In the genomic region with DNA sequence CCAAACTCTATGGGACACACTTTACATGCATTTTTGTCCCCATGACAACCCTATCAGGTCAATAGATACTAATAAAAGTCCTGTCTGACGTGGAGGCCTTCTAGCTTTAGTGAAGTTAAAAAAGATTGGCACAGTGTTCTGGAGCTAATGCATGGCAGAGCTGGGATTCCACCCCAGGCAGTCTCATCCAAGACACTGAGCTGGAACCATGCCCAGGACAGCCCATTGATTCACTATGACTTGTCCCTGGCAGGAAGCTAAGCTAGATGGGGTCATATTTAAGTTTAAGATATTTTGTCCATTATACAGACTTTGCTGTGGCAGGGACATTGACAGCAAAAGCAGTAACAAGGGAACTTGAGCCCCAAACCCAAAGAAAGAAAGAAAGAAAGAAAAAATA, we compare ENCODE assay signal across 17 cellular contexts. TPM values are rescaled to one million over a fixed set of nuclear protein-coding genes. Genes with fewer than 3 reads are reported as not detected.
DNase-seq lines count a peak whose midpoint lies in the region; ATAC-seq and TF ChIP-seq lines count a peak whose summit lies in the region.
"Had no signal": no experiment of that assay in that cellular context is flagged by ENCODE, and none has a peak within 500 bp of the region (broad histone marks: within the 10 kb centered on the region; RNA-seq: fewer than 3 reads in every experiment).

No MANE protein-coding gene starts in this region.

- peaks cover 0 to 3% (median 0%) of the 10 kb centered on the region in 4 donors for H3K4me1 ChIP-seq in right lobe of liver
- H3K4me1 ChIP-seq: left lung had no signal

- no peak overlapping the region for H3K27ac Mint-ChIP-seq in activated T-cell treated with anti-CD3 and anti-CD28 coated beads, Interleukin-2, amount 50 U/mL, for 24 hours
- H3K27ac Mint-ChIP-seq: activated naive CD8-positive, alpha-beta T cell treated with anti-CD3 and anti-CD28 coated beads, Interleukin-2, amount 50 U/mL, for 24 hours had no signal

- H3K9me3 Mint-ChIP-seq in activated T-cell treated with anti-CD3 and anti-CD28 coated beads, Interleukin-2, amount 50 U/mL, for 24 hours, result peaks cover 5% of the 10 kb centered on the region

- peak; percentile 77 to 96 (median 85) for ATAC-seq in right lobe of liver
- no peak for ATAC-seq in HG02759 (IDR thresholded peaks at IDR 0.05; ENCODE audit: unreplicated experiment)
- ATAC-seq in GM21381 (IDR thresholded peaks at IDR 0.05; ENCODE audit: unreplicated experiment), result no peak
- ATAC-seq: activated naive CD8-positive, alpha-beta T cell treated with anti-CD3 and anti-CD28 coated beads, Interleukin-2, amount 50 U/mL, for 24 hours; left lung had no signal

- DNase-seq in EH (ENCODE audit: low read depth) (peak; percentile 87), NCI-H2029 (lab: John Stamatoyannopoulos, UW) (peak; percentile 33), cardiac fibroblast (ENCODE audit: low read depth in 2 of 2) (peak; percentile 52 to 90), right lobe of liver (peak; percentile 69 to 83 (median 79)), superior temporal gyrus (ENCODE audit: extremely low spot score) (no peak)
- no peak for DNase-seq in activated T-cell treated with anti-CD3 and anti-CD28 coated beads, Interleukin-2, amount 50 U/mL, for 24 hours
- DNase-seq: activated CD8-positive, alpha-beta memory T cell treated with anti-CD3 and anti-CD28 coated beads for 24 hours; activated naive CD8-positive, alpha-beta T cell treated with anti-CD3 and anti-CD28 coated beads, Interleukin-2, amount 50 U/mL, for 24 hours; DND-41; erythroblast; KG1; left lung; ovary had no signal

- TF ChIP-seq POLR2A in right lobe of liver (IDR thresholded peaks at IDR 0.05), result no peak

- 21% methylated on average over 1 of the region's 1 CpG for WGBS in right lobe of liver (ENCODE audit: insufficient coverage, low coverage, low lambda C conversion rate, missing lambda C conversion rate)

- H3K36me3 Mint-ChIP-seq in activated T-cell treated with anti-CD3 and anti-CD28 coated beads, Interleukin-2, amount 50 U/mL, for 24 hours (ENCODE audit: low read depth), result no peaks in the 10 kb centered on the region

- H3K27me3 ChIP-seq in right lobe of liver, result no peaks in the 10 kb centered on the region
- H3K27me3 ChIP-seq: ovary had no signal

- H3K4me3 ChIP-seq in cardiac fibroblast (replicated peaks in 1 of 2; ENCODE audit: low read depth in 2 of 2, low read length in 2 of 2) (no peak overlapping the region), right lobe of liver (no peak overlapping the region)
- H3K4me3 ChIP-seq: left lung, ovary, thoracic aorta had no signal

- H3K36me3 ChIP-seq in right lobe of liver, result no peaks in the 10 kb centered on the region
- H3K36me3 ChIP-seq: left lung, ovary, thoracic aorta had no signal

- no peak overlapping the region for H3K27ac ChIP-seq in right lobe of liver
- H3K27ac ChIP-seq: left lung, ovary, thoracic aorta had no signal

- TF ChIP-seq CTCF in cardiac fibroblast (IDR thresholded peaks at IDR 0.05; ENCODE audit: low read depth, low read length) (no peak), right lobe of liver (IDR thresholded peaks at IDR 0.05) (no peak)

- H3K4me1 Mint-ChIP-seq in activated T-cell treated with anti-CD3 and anti-CD28 coated beads, Interleukin-2, amount 50 U/mL, for 24 hours (ENCODE audit: low read depth), result no peaks in the 10 kb centered on the region
- H3K4me1 Mint-ChIP-seq: activated naive CD8-positive, alpha-beta T cell treated with anti-CD3 and anti-CD28 coated beads, Interleukin-2, amount 50 U/mL, for 24 hours had no signal

- H3K27me3 Mint-ChIP-seq in activated T-cell treated with anti-CD3 and anti-CD28 coated beads, Interleukin-2, amount 50 U/mL, for 24 hours, result peaks cover 39% of the 10 kb centered on the region

- intact Hi-C loops in right lobe of liver (cut with DNase I), result no loop called here

- H3K9me3 ChIP-seq in right lobe of liver, result no peaks in the 10 kb centered on the region
- H3K9me3 ChIP-seq: left lung, ovary, thoracic aorta had no signal

- no peak overlapping the region for H3K4me3 Mint-ChIP-seq in activated T-cell treated with anti-CD3 and anti-CD28 coated beads, Interleukin-2, amount 50 U/mL, for 24 hours
- H3K4me3 Mint-ChIP-seq: activated naive CD8-positive, alpha-beta T cell treated with anti-CD3 and anti-CD28 coated beads, Interleukin-2, amount 50 U/mL, for 24 hours had no signal

RNA-seq across cellular contexts. Expression of gene TTC6, which starts 28.1 kb away (rescaled TPM):
- 10 to 100 TPM in 1 of 6 experiments, 1 to 10 TPM in 5; 3.7 to 10.4 (median 4.6) TPM for total RNA-seq in right lobe of liver
- total RNA-seq: T-helper 1 cell treated with Interleukin-12 subunit alpha and Interleukin-12 subunit beta and Interleukin-4 antibody, amounts not matched to agents 30 ng/mL and 1 ng/mL, for 36 hours had no signal

RNA-seq across cellular contexts. Expression of gene FOXA1, which starts 28.5 kb away (rescaled TPM):
- total RNA-seq in right lobe of liver, result 10 to 100 TPM; 29.8 to 35.5 (median 32.5) TPM
- total RNA-seq: T-helper 1 cell treated with Interleukin-12 subunit alpha and Interleukin-12 subunit beta and Interleukin-4 antibody, amounts not matched to agents 30 ng/mL and 1 ng/mL, for 36 hours; thoracic aorta had no signal

Comparison
In these comparisons a context has a peak if more than half of its experiments do, and no peak if none do; other contexts are left out.
1. DNase-seq: peak in EH (single experiment), NCI-H2029 (single experiment), cardiac fibroblast (2 of 2) and right lobe of liver (3 of 3); none in activated T-cell treated with anti-CD3 and anti-CD28 coated beads, Interleukin-2, amount 50 U/mL, for 24 hours (single experiment) and superior temporal gyrus (single experiment).
2. ATAC-seq: peak in right lobe of liver (4 of 4); none in HG02759 (single experiment) and GM21381 (single experiment).